Comparison of ENCODE assay signal across 18 cellular contexts in the genomic region with DNA sequence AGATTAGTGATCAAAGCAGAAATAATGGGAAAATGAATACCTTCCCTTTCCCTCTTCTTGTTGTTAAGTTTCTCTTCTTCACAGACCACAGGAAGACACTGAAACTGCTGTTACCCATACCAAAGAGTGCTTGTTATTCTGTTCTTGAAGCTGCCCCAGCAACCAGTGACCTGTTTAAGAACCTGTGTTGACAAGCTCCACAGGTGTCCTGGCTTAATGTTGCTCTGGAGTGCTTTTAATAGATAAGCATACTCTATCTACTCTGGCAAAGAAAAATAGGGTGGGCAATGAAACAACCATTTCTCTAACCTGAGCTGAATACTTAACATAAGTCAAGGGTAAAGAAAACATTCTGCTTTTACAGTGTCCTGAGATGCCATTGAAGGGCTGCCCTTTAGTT.
DNase-seq lines count a peak whose midpoint lies in the region; ATAC-seq and TF ChIP-seq lines count a peak whose summit lies in the region.
"Had no signal": no experiment of that assay in that cellular context is flagged by ENCODE, and none has a peak within 500 bp of the region (broad histone marks: within the 10 kb centered on the region; RNA-seq: fewer than 3 reads in every experiment).

No MANE protein-coding gene starts in this region.

- no peak for TF ChIP-seq CTCF in WTC11 (IDR thresholded peaks at IDR 0.05)
- no peak for TF ChIP-seq CTCF in sigmoid colon (IDR thresholded peaks at IDR 0.05)

- H3K4me3 Mint-ChIP-seq in WTC11 = no peak overlapping the region
- H3K4me3 Mint-ChIP-seq: activated CD8-positive, alpha-beta T cell treated with anti-CD3 and anti-CD28 coated beads for 36 hours; activated naive CD8-positive, alpha-beta T cell treated with anti-CD3 and anti-CD28 coated beads, Interleukin-2, amount 50 U/mL, for 24 hours; activated T-cell treated with anti-CD3 and anti-CD28 coated beads, Interleukin-2, amount 50 U/mL, for 72 hours had no signal

- TF ChIP-seq POLR2A in sigmoid colon (IDR thresholded peaks at IDR 0.05) = no peak

- no peak overlapping the region for H2AK5ac ChIP-seq in neuronal stem cell (ENCODE audit: low read depth, low read length)

- H3K14ac ChIP-seq in neuronal stem cell (ENCODE audit: low read length) = no peak overlapping the region

- H3K18ac ChIP-seq in neuronal stem cell (ENCODE audit: low read length) = no peak overlapping the region

- H2BK5ac ChIP-seq in neuronal stem cell (ENCODE audit: low read length) = no peak overlapping the region

- no peak overlapping the region for H2BK15ac ChIP-seq in neuronal stem cell (ENCODE audit: low read length)

- H4K8ac ChIP-seq in neuronal stem cell (ENCODE audit: low read depth, low read length) = no peak overlapping the region

- peak overlapping the region; percentile 49 for H3K27ac Mint-ChIP-seq in WTC11
- H3K27ac Mint-ChIP-seq: activated CD8-positive, alpha-beta T cell treated with anti-CD3 and anti-CD28 coated beads for 36 hours; activated naive CD8-positive, alpha-beta T cell treated with anti-CD3 and anti-CD28 coated beads, Interleukin-2, amount 50 U/mL, for 24 hours; activated T-cell treated with anti-CD3 and anti-CD28 coated beads, Interleukin-2, amount 50 U/mL, for 72 hours had no signal

- peak overlapping the region; percentile 58 for H2AFZ ChIP-seq in neuronal stem cell (ENCODE audit: low read length)

- peaks cover 20% of the 10 kb centered on the region for H3K4me1 Mint-ChIP-seq in WTC11
- H3K4me1 Mint-ChIP-seq: activated naive CD8-positive, alpha-beta T cell treated with anti-CD3 and anti-CD28 coated beads, Interleukin-2, amount 50 U/mL, for 24 hours had no signal

- H3K27ac ChIP-seq in HUES64 (ENCODE audit: low read depth, low read length) (0 out of 2 replicates have a peak overlapping the region, but pooled peaks have one; percentile 13), neuronal stem cell (replicated peaks; ENCODE audit: low read length) (no peak overlapping the region), sigmoid colon (no peak overlapping the region)
- H3K27ac ChIP-seq: gastrocnemius medialis, right lobe of liver had no signal

- H2BK12ac ChIP-seq in neuronal stem cell (ENCODE audit: low read length) = no peak overlapping the region

- H4K91ac ChIP-seq in neuronal stem cell (ENCODE audit: low read depth, low read length, poor library complexity) = no peak overlapping the region

- H3K9ac ChIP-seq in HUES64 (ENCODE audit: low read depth, low read length) = no peak overlapping the region
- H3K9ac ChIP-seq in neuronal stem cell (ENCODE audit: low read depth, low read length, poor library complexity) = no peak overlapping the region

- no peaks in the 10 kb centered on the region for H3K79me1 ChIP-seq in neuronal stem cell (ENCODE audit: low read depth, low read length)

- H2BK120ac ChIP-seq in neuronal stem cell (ENCODE audit: low read depth, low read length) = no peak overlapping the region

- peaks cover 9% of the 10 kb centered on the region for H3K4me1 ChIP-seq in HUES64 (ENCODE audit: insufficient read depth, low read length)
- H3K4me1 ChIP-seq in neuronal stem cell (ENCODE audit: control insufficient read depth in 2 of 2, insufficient read depth in 1 of 2, low read depth in 1 of 2, low read length in 2 of 2) = peaks cover 2 to 13% of the 10 kb centered on the region in 2 donors
- no peaks in the 10 kb centered on the region for H3K4me1 ChIP-seq in sigmoid colon
- H3K4me1 ChIP-seq: gastrocnemius medialis, right lobe of liver had no signal

- H3K36me3 ChIP-seq in HUES64 (ENCODE audit: insufficient read depth, low read length) = no peaks in the 10 kb centered on the region
- no peaks in the 10 kb centered on the region for H3K36me3 ChIP-seq in neuronal stem cell (replicated peaks in 1 of 2; ENCODE audit: control insufficient read depth in 2 of 2, insufficient read depth in 2 of 2, low read length in 2 of 2)
- H3K36me3 ChIP-seq in sigmoid colon = no peaks in the 10 kb centered on the region
- H3K36me3 ChIP-seq: gastrocnemius medialis, right lobe of liver had no signal

- H3K27me3 ChIP-seq in HUES64 (ENCODE audit: insufficient read depth, low read length) (no peaks in the 10 kb centered on the region), neuronal stem cell (ENCODE audit: control insufficient read depth in 3 of 3, insufficient read depth in 3 of 3, low read depth in 1 of 3, low read length in 3 of 3) (no peaks in the 10 kb centered on the region), sigmoid colon (no peaks in the 10 kb centered on the region)
- H3K27me3 ChIP-seq: gastrocnemius medialis, right lobe of liver had no signal

- CTCF ChIA-PET in WTC11 (lab: Charles Lee) = no interaction called here

- H3K4me3 ChIP-seq in HUES64 (ENCODE audit: low read length) (no peak overlapping the region), neuronal stem cell (ENCODE audit: low read length in 2 of 2) (no peak overlapping the region), sigmoid colon (no peak overlapping the region)
- H3K4me3 ChIP-seq: gastrocnemius medialis, right lobe of liver had no signal

- H3K4ac ChIP-seq in neuronal stem cell (ENCODE audit: low read length) = no peak overlapping the region

- H3K4me2 ChIP-seq in neuronal stem cell (ENCODE audit: insufficient read depth, low read length, poor library complexity, severe bottlenecking) = no peak overlapping the region

- no peak overlapping the region for H3K23ac ChIP-seq in neuronal stem cell (ENCODE audit: low read depth, low read length, poor library complexity)

- peak; percentile 51 for DNase-seq in NCI-H2081 treated with DMSO at 0.1 percent for 48 hours (lab: John Stamatoyannopoulos, UW)
- DNase-seq in WTC11 (ENCODE audit: low spot score) = peak; percentile 16
- peak; percentile 11 for DNase-seq in neuronal stem cell (ENCODE audit: low spot score)
- no peak for DNase-seq in stimulated activated CD4-positive, alpha-beta T cell treated with anti-CD3 and anti-CD28 coated beads, Interleukin-4, amount 100 ng/mL, for 24 hours
- DNase-seq in sigmoid colon = no peak
- no peak for DNase-seq in left lobe of liver (ENCODE audit: low spot score)
- DNase-seq: activated CD8-positive, alpha-beta T cell treated with anti-CD3 and anti-CD28 coated beads for 36 hours; activated naive CD8-positive, alpha-beta T cell treated with anti-CD3 and anti-CD28 coated beads, Interleukin-2, amount 50 U/mL, for 24 hours; activated T-cell treated with anti-CD3 and anti-CD28 coated beads, Interleukin-2, amount 50 U/mL, for 72 hours; central memory CD4-positive, alpha-beta T cell; gastrocnemius medialis; NCI-H526; nucleus accumbens; right lobe of liver; RPMI8226; stimulated activated CD4-positive, alpha-beta T cell treated with anti-CD3 and anti-CD28 coated beads, Interleukin-2, amount 100 ng/mL, for 48 hours; SW 1271 had no signal

- H3K9me3 ChIP-seq in HUES64 (ENCODE audit: insufficient read depth, low read depth, low read length) (no peaks in the 10 kb centered on the region), neuronal stem cell (replicated peaks in 1 of 2; ENCODE audit: control insufficient read depth in 2 of 2, insufficient read depth in 1 of 2, low read depth in 1 of 2, low read length in 2 of 2) (no peaks in the 10 kb centered on the region), sigmoid colon (peaks cover 0 to 4% (median 0%) of the 10 kb centered on the region in 4 donors)
- H3K9me3 ChIP-seq: gastrocnemius medialis, right lobe of liver had no signal

- H3K36me3 Mint-ChIP-seq in WTC11 = no peaks in the 10 kb centered on the region

- intact Hi-C loops in sigmoid colon (cut with DNase I) = no loop called here

- ATAC-seq in WTC11 (peak; percentile 99), left lobe of liver (no peak)
- ATAC-seq: activated CD8-positive, alpha-beta T cell treated with anti-CD3 and anti-CD28 coated beads for 36 hours; activated naive CD8-positive, alpha-beta T cell treated with anti-CD3 and anti-CD28 coated beads, Interleukin-2, amount 50 U/mL, for 24 hours; activated T-cell treated with anti-CD3 and anti-CD28 coated beads, Interleukin-2, amount 50 U/mL, for 72 hours; gastrocnemius medialis; right lobe of liver had no signal

- POLR2A ChIA-PET in WTC11 (lab: Charles Lee) = no interaction called here

- no peaks in the 10 kb centered on the region for H3K9me3 Mint-ChIP-seq in WTC11
- H3K9me3 Mint-ChIP-seq: activated naive CD8-positive, alpha-beta T cell treated with anti-CD3 and anti-CD28 coated beads, Interleukin-2, amount 50 U/mL, for 24 hours had no signal

- peaks cover 7% of the 10 kb centered on the region; the same call in 1 of the 2 replicates for H3K27me3 Mint-ChIP-seq in WTC11 (ENCODE audit: low read depth)
- H3K27me3 Mint-ChIP-seq: activated CD8-positive, alpha-beta T cell treated with anti-CD3 and anti-CD28 coated beads for 36 hours; activated naive CD8-positive, alpha-beta T cell treated with anti-CD3 and anti-CD28 coated beads, Interleukin-2, amount 50 U/mL, for 24 hours had no signal

- no peak for TF ChIP-seq EP300 in sigmoid colon (IDR thresholded peaks at IDR 0.05)

TF ChIP-seq in WTC11, 78 proteins besides CTCF, POLR2A, EP300 and RAD21 (continues in another document):
- TF ChIP-seq ZNF121 (CRISPR knock-in tag; IDR thresholded peaks at IDR 0.05) (peak; percentile 84), E2F5 (CRISPR knock-in tag; IDR thresholded peaks at IDR 0.05) (no peak), ELF4 (CRISPR knock-in tag; IDR thresholded peaks at IDR 0.05; ENCODE audit: low read depth) (no peak), ZNF671 (CRISPR knock-in tag; IDR thresholded peaks at IDR 0.05) (no peak)
- TF ChIP-seq, protein P1, sequence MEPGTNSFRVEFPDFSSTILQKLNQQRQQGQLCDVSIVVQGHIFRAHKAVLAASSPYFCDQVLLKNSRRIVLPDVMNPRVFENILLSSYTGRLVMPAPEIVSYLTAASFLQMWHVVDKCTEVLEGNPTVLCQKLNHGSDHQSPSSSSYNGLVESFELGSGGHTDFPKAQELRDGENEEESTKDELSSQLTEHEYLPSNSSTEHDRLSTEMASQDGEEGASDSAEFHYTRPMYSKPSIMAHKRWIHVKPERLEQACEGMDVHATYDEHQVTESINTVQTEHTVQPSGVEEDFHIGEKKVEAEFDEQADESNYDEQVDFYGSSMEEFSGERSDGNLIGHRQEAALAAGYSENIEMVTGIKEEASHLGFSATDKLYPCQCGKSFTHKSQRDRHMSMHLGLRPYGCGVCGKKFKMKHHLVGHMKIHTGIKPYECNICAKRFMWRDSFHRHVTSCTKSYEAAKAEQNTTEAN (CRISPR knock-in tag; IDR thresholded peaks at IDR 0.05) = no peak

Comparison
In these comparisons a context has a peak if more than half of its experiments do, and no peak if none do; other contexts are left out.
1. DNase-seq: peak in NCI-H2081 treated with DMSO at 0.1 percent for 48 hours (single experiment), WTC11 (single experiment) and neuronal stem cell (single experiment); none in stimulated activated CD4-positive, alpha-beta T cell treated with anti-CD3 and anti-CD28 coated beads, Interleukin-4, amount 100 ng/mL, for 24 hours (single experiment), sigmoid colon (single experiment) and left lobe of liver (single experiment).